14 cellular contexts compared by ENCODE assay signal in the genomic region with DNA sequence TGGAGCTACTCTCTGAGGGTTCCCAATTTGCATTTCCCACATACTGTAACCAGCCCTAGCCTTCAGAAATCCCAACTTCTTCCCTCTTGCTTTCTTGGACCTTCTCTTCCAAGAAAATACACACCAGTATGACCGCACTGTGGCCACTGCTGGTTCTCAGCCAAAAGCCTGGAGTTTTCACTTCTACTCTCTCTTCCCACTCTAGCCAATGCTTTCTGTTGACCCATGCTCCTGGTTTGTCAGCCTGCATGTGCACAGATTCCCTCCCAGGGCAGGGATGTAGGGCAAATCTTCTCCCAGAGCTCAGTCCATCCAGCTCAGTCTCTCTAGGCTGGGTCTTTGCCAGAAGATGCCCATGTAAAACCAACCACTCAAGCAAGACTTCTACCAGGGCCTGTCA. TPM values are rescaled to one million over a fixed set of nuclear protein-coding genes. Genes with fewer than 3 reads are reported as not detected.
DNase-seq lines count a peak whose midpoint lies in the region; TF ChIP-seq lines count a peak whose summit lies in the region.
"Had no signal": no experiment of that assay in that cellular context is flagged by ENCODE, and none has a peak within 500 bp of the region (broad histone marks: within the 10 kb centered on the region; RNA-seq: fewer than 3 reads in every experiment).

No MANE protein-coding gene starts in this region.

- intact Hi-C loops in activated T-helper 2 cell treated with anti-CD3 and anti-CD28 coated beads, Interferon-gamma antibody, Interleukin-2, Interleukin-4, amounts not matched to agents 10 μg/mL and 5 μg/mL and 100 μg/mL, durations not matched to agents 14 hours and 24 hours and 36 hours (cut with micrococcal nuclease): loop anchor here (2.0 kb wide), 1 partner anchor 17 kb away; no protein-coding TSS in a partner anchor

- no peak for TF ChIP-seq EP300 in SK-N-SH (IDR thresholded peaks at IDR 0.05; ENCODE audit: borderline replicate concordance in 1 of 2, low read depth in 1 of 2, low read length in 1 of 2)

- H3K4me1 ChIP-seq in BLaER1: peaks cover 76% of the 10 kb centered on the region
- H3K4me1 ChIP-seq in mucosa of rectum (ENCODE audit: control insufficient read depth in 2 of 2, insufficient read depth in 2 of 2, low read length in 2 of 2): peaks cover 0 to 4% of the 10 kb centered on the region in 2 donors
- H3K4me1 ChIP-seq in SK-N-SH (ENCODE audit: control insufficient read depth in 1 of 2, insufficient read depth in 2 of 2, low read depth in 1 of 2, low read length in 1 of 2): no peaks in the 10 kb centered on the region; a peak in 1 of 4 replicates
- H3K4me1 ChIP-seq: SJSA1 had no signal

- H3K4me1 Mint-ChIP-seq in activated T-helper 2 cell treated with anti-CD3 and anti-CD28 coated beads, Interferon-gamma antibody, Interleukin-2, Interleukin-4, amounts not matched to agents 10 μg/mL and 5 μg/mL and 100 μg/mL, durations not matched to agents 14 hours and 24 hours and 36 hours (ENCODE audit: low read depth): peaks cover 59% of the 10 kb centered on the region

- CTCF ChIA-PET in SK-N-SH (lab: Yijun Ruan, JAX): no interaction called here

- TF ChIP-seq RAD21 in SK-N-SH (IDR thresholded peaks at IDR 0.05; ENCODE audit: low read length): no peak

- H4K20me1 ChIP-seq in BLaER1: peaks cover 5% of the 10 kb centered on the region; the same call in 1 of the 2 replicates
- H4K20me1 ChIP-seq in SK-N-SH (ENCODE audit: insufficient read depth): no peaks in the 10 kb centered on the region

- H3K9ac ChIP-seq in BLaER1 (peak overlapping the region; percentile 93), mucosa of rectum (ENCODE audit: low read depth in 1 of 2, low read length in 2 of 2) (peak overlapping the region; percentile 21 to 48), SK-N-SH (no peak overlapping the region)

- H3K9me2 ChIP-seq in SK-N-SH: no peaks in the 10 kb centered on the region

- peak overlapping the region; percentile 99 for H3K27ac Mint-ChIP-seq in activated T-helper 2 cell treated with anti-CD3 and anti-CD28 coated beads, Interferon-gamma antibody, Interleukin-2, Interleukin-4, amounts not matched to agents 10 μg/mL and 5 μg/mL and 100 μg/mL, durations not matched to agents 14 hours and 24 hours and 36 hours

- H3K9me3 Mint-ChIP-seq in activated T-helper 2 cell treated with anti-CD3 and anti-CD28 coated beads, Interferon-gamma antibody, Interleukin-2, Interleukin-4, amounts not matched to agents 10 μg/mL and 5 μg/mL and 100 μg/mL, durations not matched to agents 14 hours and 24 hours and 36 hours: no peaks in the 10 kb centered on the region
- H3K9me3 Mint-ChIP-seq: H9 had no signal

- no peaks in the 10 kb centered on the region; the same call in 1 of the 2 replicates for H3K9me3 ChIP-seq in BLaER1
- no peaks in the 10 kb centered on the region for H3K9me3 ChIP-seq in mucosa of rectum (ENCODE audit: control insufficient read depth in 2 of 2, low read length in 2 of 2)
- no peaks in the 10 kb centered on the region for H3K9me3 ChIP-seq in SK-N-SH
- H3K9me3 ChIP-seq: SJSA1 had no signal

- no peak for DNase-seq in GM12865 (ENCODE audit: low read depth)
- no peak for DNase-seq in activated T-helper 2 cell treated with anti-CD3 and anti-CD28 coated beads, Interferon-gamma antibody, Interleukin-2, Interleukin-4, amounts not matched to agents 10 μg/mL and 5 μg/mL and 100 μg/mL, durations not matched to agents 14 hours and 24 hours and 36 hours (ENCODE audit: low spot score)
- DNase-seq in SK-N-SH: no peak
- no peak for DNase-seq in NCI-H2081 (lab: John Stamatoyannopoulos, UW)
- DNase-seq in NCI-H1436 treated with DMSO at 0.1 percent for 48 hours (lab: John Stamatoyannopoulos, UW): no peak
- no peak for DNase-seq in retina
- DNase-seq: H9; NCI-H1436; occipital lobe; stimulated activated CD4-positive, alpha-beta T cell treated with anti-CD3 and anti-CD28 coated beads, Interleukin-15, amount 100 ng/mL, for 24 hours had no signal

- H3K4me3 ChIP-seq in BLaER1 (peak overlapping the region; percentile 72), GM12865 (ENCODE audit: low read depth, low read length) (peak overlapping the region; percentile 70), mucosa of rectum (ENCODE audit: low read length in 2 of 2) (peak overlapping the region; percentile 44 to 72), SK-N-SH (ENCODE audit: low read depth in 2 of 2, low read length in 1 of 2) (no peak overlapping the region)
- H3K4me3 ChIP-seq: SJSA1 had no signal

- peaks cover 69% of the 10 kb centered on the region for H3K36me3 Mint-ChIP-seq in activated T-helper 2 cell treated with anti-CD3 and anti-CD28 coated beads, Interferon-gamma antibody, Interleukin-2, Interleukin-4, amounts not matched to agents 10 μg/mL and 5 μg/mL and 100 μg/mL, durations not matched to agents 14 hours and 24 hours and 36 hours (ENCODE audit: low read depth)

- WGBS in SK-N-SH (ENCODE audit: low lambda C conversion rate): 17% methylated on average over 1 of the region's 1 CpG

- H3F3A ChIP-seq in SK-N-SH (replicated peaks; ENCODE audit: insufficient read depth): no peaks in the 10 kb centered on the region

- H3K4me2 ChIP-seq in BLaER1 (peak overlapping the region; percentile 95), SK-N-SH (no peak overlapping the region)

- H3K4me3 Mint-ChIP-seq in activated T-helper 2 cell treated with anti-CD3 and anti-CD28 coated beads, Interferon-gamma antibody, Interleukin-2, Interleukin-4, amounts not matched to agents 10 μg/mL and 5 μg/mL and 100 μg/mL, durations not matched to agents 14 hours and 24 hours and 36 hours (ENCODE audit: low read depth): peak overlapping the region; percentile 97
- H3K4me3 Mint-ChIP-seq: H9 had no signal

- no peak overlapping the region for H2AFZ ChIP-seq in SK-N-SH (ENCODE audit: low read depth)

- H3K36me3 ChIP-seq in BLaER1 (peaks cover 21% of the 10 kb centered on the region; the same call in 1 of the 2 replicates), mucosa of rectum (ENCODE audit: control insufficient read depth in 2 of 2, insufficient read depth in 2 of 2, low read length in 2 of 2) (no peaks in the 10 kb centered on the region), SK-N-SH (replicated peaks in 1 of 2; ENCODE audit: control insufficient read depth in 1 of 2, insufficient read depth in 2 of 2, low read length in 1 of 2) (no peaks in the 10 kb centered on the region)
- H3K36me3 ChIP-seq: SJSA1 had no signal

- POLR2A ChIA-PET in SK-N-SH (lab: Yijun Ruan, JAX): no interaction called here

- no peaks in the 10 kb centered on the region for H3K27me3 Mint-ChIP-seq in activated T-helper 2 cell treated with anti-CD3 and anti-CD28 coated beads, Interferon-gamma antibody, Interleukin-2, Interleukin-4, amounts not matched to agents 10 μg/mL and 5 μg/mL and 100 μg/mL, durations not matched to agents 14 hours and 24 hours and 36 hours (ENCODE audit: low read depth)

- TF ChIP-seq CTCF in GM12865 (IDR thresholded peaks at IDR 0.05; ENCODE audit: insufficient read depth, low read depth, low read length, missing control alignments) (no peak), SK-N-SH (IDR thresholded peaks at IDR 0.05) (no peak)

- H3K27me3 ChIP-seq in BLaER1: no peaks in the 10 kb centered on the region
- H3K27me3 ChIP-seq in mucosa of rectum (ENCODE audit: control insufficient read depth in 2 of 2, insufficient read depth in 2 of 2, low read length in 2 of 2): no peaks in the 10 kb centered on the region
- no peaks in the 10 kb centered on the region; the same call in 1 of the 2 replicates for H3K27me3 ChIP-seq in SK-N-SH (ENCODE audit: insufficient read depth)

- H3K79me2 ChIP-seq in SK-N-SH (ENCODE audit: insufficient read depth): no peaks in the 10 kb centered on the region

- peak overlapping the region; percentile 90 for H3K27ac ChIP-seq in BLaER1
- peak overlapping the region; percentile 9 to 62 for H3K27ac ChIP-seq in mucosa of rectum (ENCODE audit: low read depth in 2 of 2, low read length in 2 of 2)
- H3K27ac ChIP-seq in SK-N-SH (ENCODE audit: low read depth in 2 of 2, low read length in 1 of 2): no peak overlapping the region
- H3K27ac ChIP-seq: SJSA1 had no signal

TF ChIP-seq in SK-N-SH, 30 proteins besides CTCF, POLR2A, EP300 and RAD21 (continues in another document):
- TF ChIP-seq REST (IDR thresholded peaks at IDR 0.05; ENCODE audit: low read depth, low read length) (no peak), NRF1 (IDR thresholded peaks at IDR 0.05; ENCODE audit: low read depth, low read length) (no peak), POLR2AphosphoS5 (IDR thresholded peaks at IDR 0.05; ENCODE audit: low read depth, low read length) (no peak), MEF2A (IDR thresholded peaks at IDR 0.05; ENCODE audit: borderline replicate concordance, low read depth) (no peak), GABPA (IDR thresholded peaks at IDR 0.05; ENCODE audit: low read depth) (no peak)

RNA-seq across cellular contexts. Expression of gene SLAMF1, which starts 0.7 kb away (rescaled TPM):
- total RNA-seq in activated T-helper 2 cell treated with anti-CD3 and anti-CD28 coated beads, Interferon-gamma antibody, Interleukin-2, Interleukin-4, amounts not matched to agents 10 μg/mL and 5 μg/mL and 100 μg/mL, durations not matched to agents 14 hours and 24 hours and 36 hours: 74.6 and 78.8 TPM in 2 replicates
- polyA plus RNA-seq in SK-N-SH (2012; rRNA removed): not detected in 2 replicates
- polyA plus RNA-seq in SK-N-SH (2012; cell fraction: cytosol; rRNA removed): not detected in 2 replicates
- polyA plus RNA-seq in SK-N-SH (2012; cell fraction: nucleus; rRNA removed): not detected in 2 replicates
- total RNA-seq: H9, kidney epithelial cell, occipital lobe, SJSA1 had no signal

Comparison
In these comparisons a context has a peak if more than half of its experiments do, and no peak if none do; other contexts are left out.
1. H3K27ac ChIP-seq: peak in BLaER1 (single experiment) and mucosa of rectum (2 of 2); none in SK-N-SH (0 of 2).
2. H3K4me3 ChIP-seq: peak in BLaER1 (single experiment), GM12865 (single experiment) and mucosa of rectum (2 of 2); none in SK-N-SH (0 of 2).